9 cellular contexts compared by ENCODE assay signal in genomic region chr3:48465237-48465530, GRCh38. TPM values are rescaled to one million over a fixed set of nuclear protein-coding genes. Genes with fewer than 3 reads are reported as not detected.
DNase-seq lines count a peak whose midpoint lies in the region; ATAC-seq, FAIRE-seq and TF ChIP-seq lines count a peak whose summit lies in the region.
"Had no signal": no experiment of that assay in that cellular context is flagged by ENCODE, and none has a peak within 500 bp of the region (broad histone marks: within the 10 kb centered on the region; RNA-seq: fewer than 3 reads in every experiment).

No MANE protein-coding gene starts in this region.

- H3K4ac ChIP-seq in mesenchymal stem cell (ENCODE audit: low read depth in 1 of 2, low read length in 2 of 2): peak overlapping the region in 1 of 2 experiments; percentile 13

- peak overlapping the region in 1 of 2 experiments; percentile 9 for H3K18ac ChIP-seq in mesenchymal stem cell (ENCODE audit: low read depth in 1 of 2, low read length in 2 of 2)

- H2BK12ac ChIP-seq in mesenchymal stem cell (ENCODE audit: low read length in 2 of 2): no peak overlapping the region

- H3K9me3 ChIP-seq in astrocyte (ENCODE audit: insufficient read depth, low read depth, low read length) (no peaks in the 10 kb centered on the region), mesenchymal stem cell (ENCODE audit: control insufficient read depth, low read length) (no peaks in the 10 kb centered on the region), tibial nerve (no peaks in the 10 kb centered on the region)

- peaks cover 48% of the 10 kb centered on the region for H3K4me1 Mint-ChIP-seq in activated T-cell treated with anti-CD3 and anti-CD28 coated beads, Interleukin-2, amount 50 U/mL, for 4 hours (ENCODE audit: low read depth)
- H3K4me1 Mint-ChIP-seq in astrocyte (ENCODE audit: low read depth, unreplicated experiment): peaks cover 14% of the 10 kb centered on the region

- H3K27ac ChIP-seq in astrocyte (ENCODE audit: low read depth, low read length): peak overlapping the region; percentile 100
- H3K27ac ChIP-seq in mesenchymal stem cell (ENCODE audit: low read length, poor library complexity, severe bottlenecking): peak overlapping the region; percentile 27
- H3K27ac ChIP-seq in tibial nerve: peak overlapping the region; percentile 98 to 99 (median 98)

- peak overlapping the region; percentile 21 for H4K91ac ChIP-seq in mesenchymal stem cell (ENCODE audit: low read length)

- no peak for DNase-seq in activated T-cell treated with anti-CD3 and anti-CD28 coated beads, Interleukin-2, amount 50 U/mL, for 4 hours
- DNase-seq in activated T-cell treated with anti-CD3 and anti-CD28 coated beads for 4 hours (no peak), astrocyte (ENCODE audit: low read depth) (no peak), mesenchymal stem cell (no peak), tibial nerve (ENCODE audit: low spot score in 2 of 2) (no peak), NCI-H1092 treated with DMSO at 0.1 percent for 48 hours (lab: John Stamatoyannopoulos, UW) (no peak)
- DNase-seq in stimulated activated CD8-positive, alpha-beta memory T cell treated with anti-CD3 and anti-CD28 coated beads, Interleukin-4, amount 100 ng/mL, for 48 hours: no peak
- DNase-seq: NCI-H1930 had no signal

- H3K14ac ChIP-seq in mesenchymal stem cell (ENCODE audit: low read length in 2 of 2): no peak overlapping the region

- H3K27me3 ChIP-seq in astrocyte (ENCODE audit: insufficient read depth, low read length): no peaks in the 10 kb centered on the region
- no peaks in the 10 kb centered on the region for H3K27me3 ChIP-seq in mesenchymal stem cell (ENCODE audit: control insufficient read depth in 1 of 2, insufficient read depth in 1 of 2, low read length in 2 of 2)
- no peaks in the 10 kb centered on the region for H3K27me3 ChIP-seq in tibial nerve

- no peak overlapping the region for H3K23ac ChIP-seq in mesenchymal stem cell (ENCODE audit: low read length in 2 of 2)

- no peak for FAIRE-seq in astrocyte (lab: Jason Lieb, UNC)

- peak overlapping the region; percentile 92 for H3K4me3 Mint-ChIP-seq in activated T-cell treated with anti-CD3 and anti-CD28 coated beads, Interleukin-2, amount 50 U/mL, for 4 hours
- no peak overlapping the region for H3K4me3 Mint-ChIP-seq in astrocyte (ENCODE audit: unreplicated experiment)

- no peak overlapping the region for H4K8ac ChIP-seq in mesenchymal stem cell (ENCODE audit: low read length)

- H3K79me2 ChIP-seq in astrocyte (ENCODE audit: insufficient read depth, low read length): peaks cover 41% of the 10 kb centered on the region

- H3K9ac ChIP-seq in astrocyte (ENCODE audit: low read length): peak overlapping the region; percentile 97
- peak overlapping the region; percentile 94 for H3K9ac ChIP-seq in mesenchymal stem cell (ENCODE audit: low read length)

- no peak for TF ChIP-seq CTCF in astrocyte (IDR thresholded peaks at IDR 0.05; ENCODE audit: insufficient read depth, low read depth, low read length)
- peak in 1 of 5 experiments; percentile 84 for TF ChIP-seq CTCF in tibial nerve (IDR thresholded peaks at IDR 0.05)

- H2AK5ac ChIP-seq in mesenchymal stem cell (ENCODE audit: low read length, severe bottlenecking): peak overlapping the region; percentile 6

- H2AFZ ChIP-seq in astrocyte (ENCODE audit: low read depth, low read length) (no peak overlapping the region), mesenchymal stem cell (ENCODE audit: low read depth, low read length) (no peak overlapping the region)

- no peak overlapping the region for H2BK5ac ChIP-seq in mesenchymal stem cell (ENCODE audit: low read depth, low read length, poor library complexity, severe bottlenecking)

- TF ChIP-seq EP300 in tibial nerve (IDR thresholded peaks at IDR 0.05): no peak

- no peak for ATAC-seq in activated T-cell treated with anti-CD3 and anti-CD28 coated beads, Interleukin-2, amount 50 U/mL, for 4 hours
- no peak for ATAC-seq in HG03175 (IDR thresholded peaks at IDR 0.05; ENCODE audit: unreplicated experiment)

- peak overlapping the region; percentile 87 for H3K4me2 ChIP-seq in astrocyte (ENCODE audit: low read length)
- no peak overlapping the region for H3K4me2 ChIP-seq in mesenchymal stem cell (ENCODE audit: low read length, poor library complexity, severe bottlenecking)

- H3K36me3 Mint-ChIP-seq in activated T-cell treated with anti-CD3 and anti-CD28 coated beads, Interleukin-2, amount 50 U/mL, for 4 hours (ENCODE audit: insufficient read depth): peaks cover 26% of the 10 kb centered on the region
- H3K36me3 Mint-ChIP-seq in astrocyte (ENCODE audit: low read depth, unreplicated experiment): peaks cover 22% of the 10 kb centered on the region

- H3K79me1 ChIP-seq in mesenchymal stem cell (replicated peaks; ENCODE audit: low read length, poor library complexity, severe bottlenecking): peaks cover 13% of the 10 kb centered on the region

- H3K4me1 ChIP-seq in astrocyte (ENCODE audit: insufficient read depth, low read length) (peaks cover 26% of the 10 kb centered on the region), mesenchymal stem cell (ENCODE audit: control insufficient read depth, insufficient read depth, low read depth, low read length) (peaks cover 24% of the 10 kb centered on the region), tibial nerve (peaks cover 0 to 49% (median 43%) of the 10 kb centered on the region in 4 donors)

- no peak overlapping the region for H2BK120ac ChIP-seq in mesenchymal stem cell (ENCODE audit: low read depth, low read length)

- 66% methylated on average over 4 of the region's 7 CpGs for WGBS in mesenchymal stem cell
- 0 to 21% methylated on average over 2 to 7 of the region's 7 CpGs for WGBS in tibial nerve, 2 donors

- H2BK15ac ChIP-seq in mesenchymal stem cell (ENCODE audit: low read depth, poor library complexity, severe bottlenecking): no peak overlapping the region

- peaks cover 14% of the 10 kb centered on the region for H4K20me1 ChIP-seq in astrocyte (ENCODE audit: insufficient read depth, low read length)

- no peak overlapping the region for H3K4me3 ChIP-seq in astrocyte (ENCODE audit: insufficient read depth, low read depth, low read length)
- no peak overlapping the region for H3K4me3 ChIP-seq in mesenchymal stem cell (ENCODE audit: insufficient read depth in 1 of 2, low read depth in 1 of 2, low read length in 2 of 2)
- no peak overlapping the region for H3K4me3 ChIP-seq in tibial nerve

- H3K36me3 ChIP-seq in astrocyte (ENCODE audit: insufficient read depth, low read length) (peaks cover 21% of the 10 kb centered on the region), mesenchymal stem cell (ENCODE audit: control insufficient read depth in 1 of 2, insufficient read depth in 2 of 2, low read depth in 1 of 2, low read length in 2 of 2) (peaks cover 66 to 68% of the 10 kb centered on the region in 2 experiments), tibial nerve (peaks cover 0 to 74% (median 6%) of the 10 kb centered on the region in 3 donors)

- H3K27me3 Mint-ChIP-seq in activated T-cell treated with anti-CD3 and anti-CD28 coated beads, Interleukin-2, amount 50 U/mL, for 4 hours (ENCODE audit: low read depth): no peaks in the 10 kb centered on the region
- H3K27me3 Mint-ChIP-seq in astrocyte (ENCODE audit: low read depth, unreplicated experiment): no peaks in the 10 kb centered on the region

- peak overlapping the region; percentile 94 for H3K27ac Mint-ChIP-seq in astrocyte (ENCODE audit: unreplicated experiment)

- no peaks in the 10 kb centered on the region for H3K9me3 Mint-ChIP-seq in activated T-cell treated with anti-CD3 and anti-CD28 coated beads, Interleukin-2, amount 50 U/mL, for 4 hours
- no peaks in the 10 kb centered on the region for H3K9me3 Mint-ChIP-seq in astrocyte (ENCODE audit: unreplicated experiment)

- no peak for TF ChIP-seq POLR2A in tibial nerve (IDR thresholded peaks at IDR 0.05)

RNA-seq across cellular contexts. Expression of gene ATRIP, which starts 18.6 kb away (rescaled TPM):
- 10 to 100 TPM; 17.3 to 17.6 (median 17.5) TPM for total RNA-seq in activated T-cell treated with anti-CD3 and anti-CD28 coated beads, Interleukin-2, amount 50 U/mL, for 4 hours
- total RNA-seq in astrocyte (6.2 and 6.6 TPM in 2 replicates), tibial nerve (10 to 100 TPM in 2 of 4 donors, 1 to 10 TPM in 2; 7.5 to 10.5 (median 9.3) TPM)
- polyA plus RNA-seq in mesenchymal stem cell (2013, experiment 1 of 2): 4.5 TPM
- 4.8 TPM for polyA plus RNA-seq in mesenchymal stem cell (2013, experiment 2 of 2)

RNA-seq across cellular contexts. Expression of gene TMA7, which starts 25.1 kb away (rescaled TPM):
- total RNA-seq in activated T-cell treated with anti-CD3 and anti-CD28 coated beads, Interleukin-2, amount 50 U/mL, for 4 hours: 100 to 1,000 TPM; 306 to 337 (median 326) TPM
- total RNA-seq in astrocyte: 252 and 272 TPM in 2 replicates
- polyA plus RNA-seq in mesenchymal stem cell (2013, experiment 1 of 2): 723 TPM
- 747 TPM for polyA plus RNA-seq in mesenchymal stem cell (2013, experiment 2 of 2)
- 100 to 1,000 TPM; 212 to 380 (median 291) TPM for total RNA-seq in tibial nerve

RNA-seq across cellular contexts. Expression of gene CCDC51, which starts 25.3 kb away (rescaled TPM):
- total RNA-seq in activated T-cell treated with anti-CD3 and anti-CD28 coated beads, Interleukin-2, amount 50 U/mL, for 4 hours: 10 to 100 TPM; 21.7 to 29.4 (median 24.7) TPM
- 16.4 and 16.5 TPM in 2 replicates for total RNA-seq in astrocyte
- polyA plus RNA-seq in mesenchymal stem cell (2013, experiment 1 of 2): 11.4 TPM
- 11.7 TPM for polyA plus RNA-seq in mesenchymal stem cell (2013, experiment 2 of 2)
- 10 to 100 TPM; 23.4 to 33.3 (median 29.2) TPM for total RNA-seq in tibial nerve

RNA-seq across cellular contexts. Expression of gene PLXNB1, which starts 35.3 kb away (rescaled TPM):
- total RNA-seq in activated T-cell treated with anti-CD3 and anti-CD28 coated beads, Interleukin-2, amount 50 U/mL, for 4 hours: 1 to 10 TPM; 6.0 to 7.2 (median 6.8) TPM
- total RNA-seq in astrocyte (42.0 and 59.2 TPM in 2 replicates), tibial nerve (100 to 1,000 TPM; 216 to 379 (median 339) TPM)
- polyA plus RNA-seq in mesenchymal stem cell (2013, experiment 1 of 2): 15.6 TPM
- polyA plus RNA-seq in mesenchymal stem cell (2013, experiment 2 of 2): 12.6 TPM

RNA-seq across cellular contexts. Expression of gene SHISA5, which starts 38.8 kb away (rescaled TPM):
- 10 to 100 TPM; 59.9 to 88.8 (median 62.7) TPM for total RNA-seq in activated T-cell treated with anti-CD3 and anti-CD28 coated beads, Interleukin-2, amount 50 U/mL, for 4 hours
- total RNA-seq in astrocyte (333 and 346 TPM in 2 replicates), tibial nerve (100 to 1,000 TPM in 2 of 4 donors, 10 to 100 TPM in 2; 78.4 to 145 (median 93.9) TPM)
- 415 TPM for polyA plus RNA-seq in mesenchymal stem cell (2013, experiment 1 of 2)
- polyA plus RNA-seq in mesenchymal stem cell (2013, experiment 2 of 2): 408 TPM

Comparison
In these comparisons a context has a peak if more than half of its experiments do, and no peak if none do; other contexts are left out.
1. H3K27ac ChIP-seq: peak in every context shown above with its lines; median percentile 100 in astrocyte; 98 in tibial nerve; 27 in mesenchymal stem cell.